Comparison of ENCODE assay signal across 1 cellular context in genomic region chr2:39228413-39229209, GRCh38.
TF ChIP-seq lines count a peak whose summit lies in the region.

No MANE protein-coding gene starts in this region.

TF ChIP-seq in A549, 52 proteins besides CTCF, POLR2A, EP300 and RAD21 (continued from another document):
- no peak for TF ChIP-seq MAZ (IDR thresholded peaks at IDR 0.05; ENCODE audit: borderline replicate concordance, low read depth, low read length)
- no peak for TF ChIP-seq HOXB13 (CRISPR knock-in tag; IDR thresholded peaks at IDR 0.05; ENCODE audit: low read depth)
- TF ChIP-seq CEBPB (IDR thresholded peaks at IDR 0.05): no peak
- no peak for TF ChIP-seq JUNB (IDR thresholded peaks at IDR 0.05)
- TF ChIP-seq EHF (CRISPR knock-in tag; IDR thresholded peaks at IDR 0.05): no peak
